In the genomic region with DNA sequence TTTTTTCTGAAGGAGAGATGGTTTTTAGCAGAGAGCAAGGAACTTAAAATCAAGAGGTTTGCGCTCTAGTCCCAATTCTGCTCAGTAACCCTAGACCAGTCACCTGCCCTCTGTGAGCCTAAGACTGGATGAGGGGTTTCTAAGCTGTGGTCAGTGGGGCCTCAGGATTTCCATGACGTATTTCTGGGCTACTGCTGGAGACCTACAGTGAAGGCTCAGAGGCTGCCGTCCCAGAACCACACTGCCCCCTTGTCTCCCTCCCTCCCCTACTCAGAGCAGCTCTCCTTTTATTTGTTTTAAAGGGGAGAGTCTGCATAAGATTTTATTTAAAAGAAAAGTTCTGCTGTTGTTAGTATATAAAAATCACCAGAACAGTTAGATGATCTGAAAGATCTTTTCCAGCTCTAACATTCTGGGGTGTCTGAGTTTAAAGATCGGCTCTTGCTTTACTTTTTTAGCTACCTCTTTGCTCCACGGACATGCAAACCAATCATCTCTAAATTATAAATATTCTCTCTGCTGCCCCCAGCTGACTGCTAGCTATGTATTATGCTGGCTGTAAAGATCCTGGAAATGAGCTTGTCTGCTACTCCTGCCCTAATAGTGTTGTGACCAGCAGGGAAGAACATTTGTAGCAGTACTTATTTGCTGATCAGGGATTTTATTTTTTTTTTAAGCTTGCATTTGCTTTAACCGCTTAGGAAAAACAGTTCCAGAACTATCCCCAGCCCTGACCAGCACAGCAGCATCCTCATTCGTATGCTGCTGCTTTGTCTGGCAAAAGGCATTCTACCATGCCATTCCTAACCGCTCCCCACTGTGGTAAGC, we compare ENCODE assay signal across 8 cellular contexts. TPM values are rescaled to one million over a fixed set of nuclear protein-coding genes. Genes with fewer than 3 reads are reported as not detected.
DNase-seq lines count a peak whose midpoint lies in the region; ATAC-seq and TF ChIP-seq lines count a peak whose summit lies in the region.

No MANE protein-coding gene starts in this region.

- no peak overlapping the region for H3K4me3 ChIP-seq in BJ (ENCODE audit: low read depth, low read length)

- no peaks in the 10 kb centered on the region for H3K27me3 ChIP-seq in BJ (ENCODE audit: control insufficient read depth, insufficient read depth, low read length)

- no peak overlapping the region for H3K27ac Mint-ChIP-seq in activated naive CD8-positive, alpha-beta T cell treated with anti-CD3 and anti-CD28 coated beads, Interleukin-2, amount 50 U/mL, for 24 hours
- no peak overlapping the region for H3K27ac Mint-ChIP-seq in stimulated activated effector memory CD8-positive, alpha-beta T cell treated with anti-CD3 and anti-CD28 coated beads, Interleukin-12 subunit alpha, Interleukin-12 subunit beta, amount 100 ng/mL, for 72 hours

- DNase-seq in BJ (ENCODE audit: low read depth), result no peak
- DNase-seq in NCI-H2227 (lab: John Stamatoyannopoulos, UW; ENCODE audit: unreplicated experiment), result peak; percentile 43
- DNase-seq in activated naive CD8-positive, alpha-beta T cell treated with anti-CD3 and anti-CD28 coated beads, Interleukin-2, amount 50 U/mL, for 24 hours, result no peak
- peak; percentile 17 to 62 for DNase-seq in hippocampal formation (lab: John Stamatoyannopoulos, UW)
- DNase-seq in stimulated activated effector memory CD8-positive, alpha-beta T cell treated with anti-CD3 and anti-CD28 coated beads, Interleukin-12 subunit alpha, Interleukin-12 subunit beta, amount 100 ng/mL, for 72 hours (ENCODE audit: low spot score in 2 of 2), result no peak
- DNase-seq in stimulated activated CD4-positive, alpha-beta T cell treated with anti-CD3 and anti-CD28 coated beads, Interleukin-12 subunit alpha, Interleukin-12 subunit beta, amount 100 ng/mL, for 4 hours, result no peak

- peaks cover 3% of the 10 kb centered on the region for H3K4me1 Mint-ChIP-seq in activated naive CD8-positive, alpha-beta T cell treated with anti-CD3 and anti-CD28 coated beads, Interleukin-2, amount 50 U/mL, for 24 hours
- no peaks in the 10 kb centered on the region for H3K4me1 Mint-ChIP-seq in stimulated activated effector memory CD8-positive, alpha-beta T cell treated with anti-CD3 and anti-CD28 coated beads, Interleukin-12 subunit alpha, Interleukin-12 subunit beta, amount 100 ng/mL, for 72 hours

- peak overlapping the region; percentile 33 for H3K4me3 Mint-ChIP-seq in activated naive CD8-positive, alpha-beta T cell treated with anti-CD3 and anti-CD28 coated beads, Interleukin-2, amount 50 U/mL, for 24 hours
- H3K4me3 Mint-ChIP-seq in stimulated activated effector memory CD8-positive, alpha-beta T cell treated with anti-CD3 and anti-CD28 coated beads, Interleukin-12 subunit alpha, Interleukin-12 subunit beta, amount 100 ng/mL, for 72 hours, result no peak overlapping the region

- no peaks in the 10 kb centered on the region for H3K9me3 Mint-ChIP-seq in activated naive CD8-positive, alpha-beta T cell treated with anti-CD3 and anti-CD28 coated beads, Interleukin-2, amount 50 U/mL, for 24 hours
- H3K9me3 Mint-ChIP-seq in stimulated activated effector memory CD8-positive, alpha-beta T cell treated with anti-CD3 and anti-CD28 coated beads, Interleukin-12 subunit alpha, Interleukin-12 subunit beta, amount 100 ng/mL, for 72 hours, result no peaks in the 10 kb centered on the region

- peak; percentile 78 for ATAC-seq in GM21360 (IDR thresholded peaks at IDR 0.05; ENCODE audit: unreplicated experiment)
- peak; percentile 59 for ATAC-seq in activated naive CD8-positive, alpha-beta T cell treated with anti-CD3 and anti-CD28 coated beads, Interleukin-2, amount 50 U/mL, for 24 hours
- peak; percentile 46 for ATAC-seq in stimulated activated effector memory CD8-positive, alpha-beta T cell treated with anti-CD3 and anti-CD28 coated beads, Interleukin-12 subunit alpha, Interleukin-12 subunit beta, amount 100 ng/mL, for 72 hours
- no peak for ATAC-seq in GM19397 (IDR thresholded peaks at IDR 0.05; ENCODE audit: unreplicated experiment)

- CTCF ChIA-PET in BJ (lab: Yijun Ruan, JAX), result interaction anchor here (0.6 to 14.5 kb wide), 23 partner anchors 9 to 496 kb away, joined by 3 to 296 read pairs (median 3); a partner anchor contains a TSS

- peak; percentile 55 for TF ChIP-seq CTCF in BJ (IDR thresholded peaks at IDR 0.05; ENCODE audit: insufficient read depth, low read depth, low read length)

- H3K27me3 Mint-ChIP-seq in activated naive CD8-positive, alpha-beta T cell treated with anti-CD3 and anti-CD28 coated beads, Interleukin-2, amount 50 U/mL, for 24 hours, result no peaks in the 10 kb centered on the region

- H3K36me3 ChIP-seq in BJ (ENCODE audit: control insufficient read depth, insufficient read depth, low read length), result no peaks in the 10 kb centered on the region

- POLR2A ChIA-PET in BJ (lab: Charles Lee), result no interaction called here

- no peaks in the 10 kb centered on the region for H3K36me3 Mint-ChIP-seq in activated naive CD8-positive, alpha-beta T cell treated with anti-CD3 and anti-CD28 coated beads, Interleukin-2, amount 50 U/mL, for 24 hours (ENCODE audit: low read depth)
- no peaks in the 10 kb centered on the region for H3K36me3 Mint-ChIP-seq in stimulated activated effector memory CD8-positive, alpha-beta T cell treated with anti-CD3 and anti-CD28 coated beads, Interleukin-12 subunit alpha, Interleukin-12 subunit beta, amount 100 ng/mL, for 72 hours

RNA-seq across cellular contexts. Expression of a gene that starts 28.6 kb away (rescaled TPM):
- polyA plus RNA-seq in BJ (2011; rRNA removed), result 94.3 and 137 TPM in 2 replicates
- 180 and 378 TPM in 2 replicates for polyA minus RNA-seq in BJ (2011; rRNA and poly(A)+ RNA removed)

Comparison
In these comparisons a context has a peak if more than half of its experiments do, and no peak if none do; other contexts are left out.
1. DNase-seq: peak in NCI-H2227 (single experiment) and hippocampal formation (2 of 2); none in BJ (single experiment), activated naive CD8-positive, alpha-beta T cell treated with anti-CD3 and anti-CD28 coated beads, Interleukin-2, amount 50 U/mL, for 24 hours (single experiment), stimulated activated effector memory CD8-positive, alpha-beta T cell treated with anti-CD3 and anti-CD28 coated beads, Interleukin-12 subunit alpha, Interleukin-12 subunit beta, amount 100 ng/mL, for 72 hours (0 of 2) and stimulated activated CD4-positive, alpha-beta T cell treated with anti-CD3 and anti-CD28 coated beads, Interleukin-12 subunit alpha, Interleukin-12 subunit beta, amount 100 ng/mL, for 4 hours (single experiment).